1 cellular context compared by ENCODE assay signal in the genomic region with DNA sequence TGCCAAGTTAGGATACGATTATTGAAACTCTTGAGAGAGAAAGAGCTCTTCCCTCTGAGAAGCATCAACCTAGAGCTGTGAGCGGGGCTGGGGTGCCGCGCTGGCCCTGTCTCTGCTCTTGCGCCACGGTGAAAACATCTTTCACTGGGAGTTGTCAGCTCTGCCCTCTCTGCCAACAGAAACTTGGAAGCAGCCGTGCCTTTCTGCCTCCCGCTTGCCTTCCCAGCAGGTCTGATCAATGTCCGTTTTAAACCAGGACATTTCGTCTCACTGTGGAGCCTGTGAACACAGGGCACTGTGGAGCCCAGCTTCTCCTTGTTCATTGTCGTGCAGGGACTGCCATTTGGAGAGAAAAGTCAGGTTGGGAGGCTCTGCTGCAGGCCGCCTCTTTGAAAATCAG.
TF ChIP-seq lines count a peak whose summit lies in the region.

No MANE protein-coding gene starts in this region.

TF ChIP-seq in H1, 55 proteins besides CTCF, POLR2A, EP300 and RAD21:
- TF ChIP-seq CEBPB (IDR thresholded peaks at IDR 0.05; ENCODE audit: low read depth, low read length) (no peak), SAP30 (IDR thresholded peaks at IDR 0.05; ENCODE audit: insufficient read depth, insufficient replicate concordance, low read length) (no peak), SP2 (IDR thresholded peaks at IDR 0.05; ENCODE audit: low read length) (no peak), MAFK (IDR thresholded peaks at IDR 0.05; ENCODE audit: low read depth, low read length) (no peak), GABPA (IDR thresholded peaks at IDR 0.05; ENCODE audit: borderline replicate concordance, insufficient read depth, low read length) (no peak), TEAD4 (IDR thresholded peaks at IDR 0.05; ENCODE audit: low read depth, low read length) (no peak), RBBP5 (IDR thresholded peaks at IDR 0.05; ENCODE audit: borderline replicate concordance, low read depth, low read length) (no peak), ZNF274 (IDR thresholded peaks at IDR 0.05; ENCODE audit: borderline replicate concordance, extremely low read depth, low read length) (no peak), CBX5 (IDR thresholded peaks at IDR 0.05; ENCODE audit: low read depth, low read length) (no peak), CHD1 (IDR thresholded peaks at IDR 0.05; ENCODE audit: low read depth, low read length) (no peak), TBP (IDR thresholded peaks at IDR 0.05; ENCODE audit: low read depth, low read length) (no peak), POLR2AphosphoS5 (IDR thresholded peaks at IDR 0.05; ENCODE audit: low read depth, low read length) (no peak), RNF2 (IDR thresholded peaks at IDR 0.05; ENCODE audit: borderline replicate concordance, low read depth, low read length, missing control alignments, poor library complexity, severe bottlenecking) (no peak), HDAC2 (IDR thresholded peaks at IDR 0.05; ENCODE audit: borderline replicate concordance in 1 of 2, low read depth in 2 of 2, low read length in 2 of 2) (no peak), RFX5 (IDR thresholded peaks at IDR 0.05; ENCODE audit: borderline replicate concordance, low read depth, low read length) (no peak), SP4 (IDR thresholded peaks at IDR 0.05; ENCODE audit: low read length) (no peak), HDAC6 (IDR thresholded peaks at IDR 0.05; ENCODE audit: low read depth, low read length) (no peak)
- TF ChIP-seq, protein P1, sequence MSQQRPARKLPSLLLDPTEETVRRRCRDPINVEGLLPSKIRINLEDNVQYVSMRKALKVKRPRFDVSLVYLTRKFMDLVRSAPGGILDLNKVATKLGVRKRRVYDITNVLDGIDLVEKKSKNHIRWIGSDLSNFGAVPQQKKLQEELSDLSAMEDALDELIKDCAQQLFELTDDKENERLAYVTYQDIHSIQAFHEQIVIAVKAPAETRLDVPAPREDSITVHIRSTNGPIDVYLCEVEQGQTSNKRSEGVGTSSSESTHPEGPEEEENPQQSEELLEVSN (IDR thresholded peaks at IDR 0.05), result no peak
